ENCODE assay signal across 26 cellular contexts in the genomic region with DNA sequence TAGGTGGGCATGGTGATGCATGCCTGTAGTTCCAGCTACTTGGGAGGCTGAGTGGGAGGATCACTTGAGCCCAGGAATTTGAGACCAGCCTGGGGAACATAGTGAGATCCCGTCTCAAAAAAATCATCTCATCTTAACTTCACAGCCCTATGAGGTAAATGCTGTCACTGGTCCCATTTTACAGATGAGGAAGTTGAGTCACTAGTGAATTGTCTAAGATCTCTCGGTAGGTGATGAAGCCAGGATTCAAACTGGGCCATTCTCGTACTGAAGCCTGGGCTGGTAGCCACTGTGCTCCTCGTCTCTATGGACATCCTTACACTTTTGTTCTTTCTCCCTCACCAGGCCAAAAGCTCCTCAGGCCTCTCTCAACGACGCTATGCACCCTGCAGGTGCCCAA. TPM values are rescaled to one million over a fixed set of nuclear protein-coding genes. Genes with fewer than 3 reads are reported as not detected.
DNase-seq lines count a peak whose midpoint lies in the region; ATAC-seq, FAIRE-seq and TF ChIP-seq lines count a peak whose summit lies in the region.
"Had no signal": no experiment of that assay in that cellular context is flagged by ENCODE, and none has a peak within 500 bp of the region (broad histone marks: within the 10 kb centered on the region; RNA-seq: fewer than 3 reads in every experiment).

No MANE protein-coding gene starts in this region.

- H2BK120ac ChIP-seq in H1 (replicated peaks; ENCODE audit: low read depth, low read length): no peak overlapping the region

- H3K23me2 ChIP-seq in H1 (ENCODE audit: low read depth, low read length): peaks cover 2% of the 10 kb centered on the region; the same call in 1 of the 2 replicates

- H2BK20ac ChIP-seq in H1 (ENCODE audit: low read length): no peak overlapping the region

- POLR2A ChIA-PET in H1 (lab: Charles Lee; ENCODE audit: partially characterized antibody): interaction anchor here (1.0 kb wide), 1 partner anchor 18 kb away, joined by 4 read pairs; no protein-coding TSS in a partner anchor

- no peak overlapping the region for H3K14ac ChIP-seq in H1 (ENCODE audit: insufficient read length)

- H3K18ac ChIP-seq in H1 (ENCODE audit: extremely low read depth, low read length): no peak overlapping the region

- CTCF ChIA-PET in H1 (lab: Charles Lee; ENCODE audit: partially characterized antibody): interaction anchor here (0.7 to 20.0 kb wide), 29 partner anchors 8 to 1123 kb away, joined by 3 to 320 read pairs (median 4); no protein-coding TSS in a partner anchor

- no peak overlapping the region for H4K5ac ChIP-seq in H1 (ENCODE audit: insufficient read length, low read depth, low read length)

- H2AFZ ChIP-seq in GM23338: peak overlapping the region; percentile 92
- peak overlapping the region; percentile 1; the same call in 1 of the 2 replicates for H2AFZ ChIP-seq in H1 (ENCODE audit: low read length)
- peak overlapping the region; percentile 61 for H2AFZ ChIP-seq in parathyroid adenoma

- DNase-seq in GM23338 (ENCODE audit: low spot score): no peak
- DNase-seq in H1 (ENCODE audit: low read depth in 1 of 2, low spot score in 2 of 2): no peak
- DNase-seq in sigmoid colon: no peak
- DNase-seq in GM12892 (ENCODE audit: insufficient read length): no peak
- no peak for DNase-seq in NCI-H1694 (lab: John Stamatoyannopoulos, UW)
- DNase-seq: ACHN; activated naive CD4-positive, alpha-beta T cell treated with anti-CD3 and anti-CD28 coated beads, Interleukin-2, amount 50 U/mL, for 16 hours; body of pancreas; CD8-positive, alpha-beta T cell; Kasumi-1; naive thymus-derived CD8-positive, alpha-beta T cell; stimulated activated CD4-positive, alpha-beta T cell treated with anti-CD3 and anti-CD28 coated beads, Interleukin-2, amount 100 ng/mL, for 48 hours; stimulated activated naive CD8-positive, alpha-beta T cell treated with anti-CD3 and anti-CD28 coated beads, Interleukin-15, amount 100 ng/mL, for 72 hours; T1000; thyroid gland; uterus had no signal

- no peak overlapping the region for H2BK12ac ChIP-seq in H1 (ENCODE audit: low read depth, low read length)

- H3K27ac Mint-ChIP-seq in GM23338: no peak overlapping the region
- H3K27ac Mint-ChIP-seq: activated T-helper 2 cell treated with anti-CD3 and anti-CD28 coated beads, Interferon-gamma antibody, Interleukin-2, Interleukin-4, amounts not matched to agents 10 μg/mL and 5 μg/mL and 100 μg/mL, durations not matched to agents 14 hours and 24 hours and 36 hours; B cell; CD8-positive, alpha-beta T cell; naive thymus-derived CD8-positive, alpha-beta T cell; stimulated activated naive CD8-positive, alpha-beta T cell treated with anti-CD3 and anti-CD28 coated beads, Interleukin-15, amount 100 ng/mL, for 72 hours had no signal

- intact Hi-C loops in sigmoid colon (cut with DNase I): no loop called here

- no peaks in the 10 kb centered on the region for H3K36me3 Mint-ChIP-seq in GM23338 (ENCODE audit: low read depth)
- H3K36me3 Mint-ChIP-seq: CD8-positive, alpha-beta T cell had no signal

- peak overlapping the region; percentile 62 for H3K4me3 Mint-ChIP-seq in GM23338
- H3K4me3 Mint-ChIP-seq: B cell; CD8-positive, alpha-beta T cell; naive thymus-derived CD8-positive, alpha-beta T cell; stimulated activated naive CD8-positive, alpha-beta T cell treated with anti-CD3 and anti-CD28 coated beads, Interleukin-15, amount 100 ng/mL, for 72 hours had no signal

- no peak for TF ChIP-seq POLR2A in H1 (IDR thresholded peaks at IDR 0.05; ENCODE audit: control extremely low read depth in 1 of 2, low read depth in 2 of 2, low read length in 2 of 2)
- TF ChIP-seq POLR2A in sigmoid colon (IDR thresholded peaks at IDR 0.05): no peak
- TF ChIP-seq POLR2A in GM12892 (IDR thresholded peaks at IDR 0.05; ENCODE audit: low read depth, low read length): no peak

- H3K23ac ChIP-seq in H1 (ENCODE audit: insufficient read length): no peak overlapping the region

- no peak for TF ChIP-seq RAD21 in H1 (IDR thresholded peaks at IDR 0.05 in 1 of 2, conservative IDR thresholded peaks at IDR 0.05 in 1 of 2; ENCODE audit: low read depth in 2 of 2, low read length in 2 of 2)

- H3K9ac ChIP-seq in HUES64 (ENCODE audit: low read depth, low read length) (no peak overlapping the region), H1 (replicated peaks in 1 of 4; ENCODE audit: extremely low read depth in 1 of 4, low read depth in 3 of 4, low read length in 3 of 4) (no peak overlapping the region), parathyroid adenoma (no peak overlapping the region)

- H3K4me1 Mint-ChIP-seq in GM23338: peaks cover 8% of the 10 kb centered on the region; the same call in 2 of the 3 replicates

- no peak for ATAC-seq in GM23338
- ATAC-seq: body of pancreas; CD8-positive, alpha-beta T cell; naive thymus-derived CD8-positive, alpha-beta T cell; stimulated activated naive CD8-positive, alpha-beta T cell treated with anti-CD3 and anti-CD28 coated beads, Interleukin-15, amount 100 ng/mL, for 72 hours had no signal

- H3K9me2 ChIP-seq in GM23338 (ENCODE audit: insufficient read depth): no peaks in the 10 kb centered on the region

- peak overlapping the region; percentile 58 for H3K4me3 ChIP-seq in GM23338
- peak overlapping the region; percentile 40 for H3K4me3 ChIP-seq in HUES64 (ENCODE audit: low read length)
- H3K4me3 ChIP-seq in H1 (ENCODE audit: extremely low read depth in 1 of 4, insufficient read depth in 2 of 4, low read depth in 3 of 4, low read length in 4 of 4): peak overlapping the region in 1 of 4 experiments; percentile 48; a peak in 2 of 8 replicates
- H3K4me3 ChIP-seq in parathyroid adenoma (ENCODE audit: low read depth, low read length): no peak overlapping the region
- peak overlapping the region in 1 of 4 donors; percentile 10 for H3K4me3 ChIP-seq in sigmoid colon
- H3K4me3 ChIP-seq: body of pancreas, lung, thyroid gland, uterus had no signal

- H4K8ac ChIP-seq in H1 (ENCODE audit: extremely low read depth, insufficient read depth, low read length): no peak overlapping the region

- no peak overlapping the region for H3K56ac ChIP-seq in H1 (replicated peaks; ENCODE audit: insufficient read length, low read depth, low read length)

- peaks cover 18% of the 10 kb centered on the region for H3K27me3 Mint-ChIP-seq in GM23338 (ENCODE audit: insufficient read depth, low read depth, poor library complexity)
- H3K27me3 Mint-ChIP-seq: stimulated activated naive CD8-positive, alpha-beta T cell treated with anti-CD3 and anti-CD28 coated beads, Interleukin-15, amount 100 ng/mL, for 72 hours had no signal

- H3K4me1 ChIP-seq in GM23338 (ENCODE audit: insufficient read depth) (no peaks in the 10 kb centered on the region; the same call in 1 of the 2 replicates), HUES64 (ENCODE audit: insufficient read depth, low read length) (no peaks in the 10 kb centered on the region), H1 (replicated peaks in 1 of 4; ENCODE audit: control insufficient read depth in 3 of 4, insufficient read depth in 4 of 4, low read length in 3 of 4) (peaks cover 0 to 2% (median 0%) of the 10 kb centered on the region in 4 experiments; a peak in 1 of 7 replicates), parathyroid adenoma (no peaks in the 10 kb centered on the region), sigmoid colon (peaks cover 0 to 7% (median 2%) of the 10 kb centered on the region in 4 donors)
- H3K4me1 ChIP-seq: body of pancreas, thyroid gland, uterus had no signal

- H3K27ac ChIP-seq in GM23338 (ENCODE audit: low read depth) (no peak overlapping the region), HUES64 (ENCODE audit: low read depth, low read length) (no peak overlapping the region), H1 (ENCODE audit: low read depth, low read length) (no peak overlapping the region), parathyroid adenoma (no peak overlapping the region), sigmoid colon (no peak overlapping the region)
- H3K27ac ChIP-seq: body of pancreas, esophagus muscularis mucosa, thyroid gland, uterus had no signal

- H2AK5ac ChIP-seq in H1 (ENCODE audit: low read depth, low read length): no peak overlapping the region

- TF ChIP-seq CTCF in GM23338 (conservative IDR thresholded peaks at IDR 0.05; ENCODE audit: low read depth in 2 of 2) (no peak), H1 (IDR thresholded peaks at IDR 0.05; ENCODE audit: control extremely low read depth in 1 of 3, insufficient read depth in 1 of 3, low read depth in 1 of 3, low read length in 3 of 3) (no peak), parathyroid adenoma (IDR thresholded peaks at IDR 0.05) (no peak), sigmoid colon (IDR thresholded peaks at IDR 0.05) (no peak)

- no peak overlapping the region for H2BK5ac ChIP-seq in H1 (ENCODE audit: low read depth, low read length)

- no peak overlapping the region for H2BK15ac ChIP-seq in H1 (ENCODE audit: low read length)

- H3K79me1 ChIP-seq in H1 (ENCODE audit: low read depth, low read length): no peaks in the 10 kb centered on the region

- H3K4me2 ChIP-seq in GM23338 (peak overlapping the region; percentile 85), H1 (ENCODE audit: insufficient read depth in 1 of 2, low read depth in 2 of 2, low read length in 2 of 2) (peak overlapping the region; percentile 22 to 56; a peak in 3 of 4 replicates), parathyroid adenoma (ENCODE audit: low read length) (no peak overlapping the region)

- H3K9me3 ChIP-seq in HUES64 (ENCODE audit: insufficient read depth, low read depth, low read length) (no peaks in the 10 kb centered on the region), H1 (ENCODE audit: insufficient read depth in 2 of 2, low read depth in 1 of 2, low read length in 1 of 2) (no peaks in the 10 kb centered on the region), parathyroid adenoma (ENCODE audit: control insufficient read depth, low read length) (no peaks in the 10 kb centered on the region), sigmoid colon (no peaks in the 10 kb centered on the region)
- H3K9me3 ChIP-seq: body of pancreas, esophagus muscularis mucosa, thyroid gland, uterus had no signal

- H4K20me1 ChIP-seq in GM23338 (replicated peaks; ENCODE audit: insufficient read depth) (no peaks in the 10 kb centered on the region; the same call in 1 of the 2 replicates), H1 (replicated peaks in 1 of 2; ENCODE audit: control insufficient read depth in 1 of 2, insufficient read depth in 2 of 2, low read length in 2 of 2) (no peaks in the 10 kb centered on the region)

- peaks cover 20% of the 10 kb centered on the region for H3K27me3 ChIP-seq in GM23338 (ENCODE audit: insufficient read depth)
- peaks cover 57% of the 10 kb centered on the region for H3K27me3 ChIP-seq in HUES64 (ENCODE audit: insufficient read depth, low read length)
- H3K27me3 ChIP-seq in H1 (replicated peaks in 1 of 4; ENCODE audit: control insufficient read depth in 3 of 4, extremely low read depth in 1 of 4, insufficient read depth in 3 of 4, low read length in 3 of 4): peaks cover 6 to 25% (median 17%) of the 10 kb centered on the region in 4 experiments
- no peaks in the 10 kb centered on the region for H3K27me3 ChIP-seq in parathyroid adenoma (ENCODE audit: control insufficient read depth, insufficient read depth, low read length)
- peaks cover 0 to 43% (median 9%) of the 10 kb centered on the region in 3 donors for H3K27me3 ChIP-seq in sigmoid colon
- H3K27me3 ChIP-seq: body of pancreas, thyroid gland, uterus had no signal

- H3K4ac ChIP-seq in H1 (replicated peaks; ENCODE audit: insufficient read length, low read depth, low read length): no peak overlapping the region

- no peak overlapping the region for H4K91ac ChIP-seq in H1 (replicated peaks; ENCODE audit: insufficient read length, low read length)

- TF ChIP-seq EP300 in H1 (IDR thresholded peaks at IDR 0.05; ENCODE audit: borderline replicate concordance in 1 of 2, low read depth in 2 of 2, low read length in 2 of 2) (no peak), sigmoid colon (IDR thresholded peaks at IDR 0.05) (no peak)

- 35% methylated on average over 5 of the region's 6 CpGs for WGBS in HUES64
- WGBS in H1 (ENCODE audit: extremely low coverage in 1 of 2, insufficient coverage in 1 of 2, insufficient read length in 1 of 2, insufficient replicate concordance in 2 of 2, low coverage in 1 of 2, low lambda C conversion rate in 2 of 2, missing lambda C conversion rate in 1 of 2), 2 experiments: 51% methylated on average over 6 of the region's 6 CpGs; no CpG with 5 or more reads in 1 of the 2 experiments
- WGBS in sigmoid colon, 2 donors: 37 to 43% methylated on average over 6 of the region's 6 CpGs

- H3K79me2 ChIP-seq in GM23338 (replicated peaks; ENCODE audit: insufficient read depth): no peaks in the 10 kb centered on the region
- no peaks in the 10 kb centered on the region for H3K79me2 ChIP-seq in H1 (ENCODE audit: control insufficient read depth in 1 of 2, insufficient read depth in 2 of 2, low read length in 2 of 2)
- no peaks in the 10 kb centered on the region for H3K79me2 ChIP-seq in parathyroid adenoma

- no peaks in the 10 kb centered on the region for H3K9me3 Mint-ChIP-seq in GM23338
- H3K9me3 Mint-ChIP-seq: activated T-helper 2 cell treated with anti-CD3 and anti-CD28 coated beads, Interferon-gamma antibody, Interleukin-2, Interleukin-4, amounts not matched to agents 10 μg/mL and 5 μg/mL and 100 μg/mL, durations not matched to agents 14 hours and 24 hours and 36 hours; CD8-positive, alpha-beta T cell; naive thymus-derived CD8-positive, alpha-beta T cell; stimulated activated naive CD8-positive, alpha-beta T cell treated with anti-CD3 and anti-CD28 coated beads, Interleukin-15, amount 100 ng/mL, for 72 hours had no signal

- H3F3A ChIP-seq in GM23338 (replicated peaks; ENCODE audit: low read depth): no peaks in the 10 kb centered on the region; the same call in 1 of the 2 replicates

- H3K36me3 ChIP-seq in GM23338 (ENCODE audit: insufficient read depth): no peaks in the 10 kb centered on the region
- H3K36me3 ChIP-seq in HUES64 (ENCODE audit: insufficient read depth, low read length): no peaks in the 10 kb centered on the region
- H3K36me3 ChIP-seq in H1 (ENCODE audit: control insufficient read depth in 2 of 4, insufficient read depth in 4 of 4, low read length in 3 of 4): no peaks in the 10 kb centered on the region
- no peaks in the 10 kb centered on the region for H3K36me3 ChIP-seq in parathyroid adenoma (ENCODE audit: control insufficient read depth, insufficient read depth, low read length)
- H3K36me3 ChIP-seq in sigmoid colon: no peaks in the 10 kb centered on the region
- H3K36me3 ChIP-seq: esophagus muscularis mucosa, thyroid gland, uterus had no signal

- FAIRE-seq in H1 (lab: Jason Lieb, UNC) (no peak), GM12892 (lab: Jason Lieb, UNC) (no peak)
- FAIRE-seq: endometrium, HTR-8/SVneo, RCC 7860 had no signal

RNA-seq across cellular contexts. Expression of gene SLIT1, which starts 6.4 kb away (rescaled TPM):
- total RNA-seq in GM23338 (2014; rRNA removed; shearing (Covaris generic)): 1.7 and 2.0 TPM in 2 replicates
- polyA plus RNA-seq in GM23338 (2016; fragmentation: Nextera tagmentation; extraction: Ambion mirVana) (0.37 and 0.76 TPM in 2 replicates), H1 (2011; rRNA removed) (0.70 and 1.1 TPM in 2 replicates), sigmoid colon (under 1 TPM in 2 of 3 donors, not detected in 1; under 0.01 to 0.48 TPM)
- polyA plus RNA-seq in HUES64 (2013, experiment 1 of 2): 0.70 TPM
- 1.7 TPM for polyA plus RNA-seq in HUES64 (2013, experiment 2 of 2)
- total RNA-seq in H1 (2021; fragmentation: NEBNext Ultra II Directional; extraction: Animal tissue kit (Norgen Biotek cat#: 25700)): 0.88 and 1.2 TPM in 2 replicates
- polyA plus RNA-seq in H1 (2011; cell fraction: cytosol; rRNA removed): 0.79 TPM
- polyA plus RNA-seq in H1 (2011; cell fraction: nucleus; rRNA removed): 3.4 TPM
- polyA plus RNA-seq in H1 (2012, experiment 1 of 2): 0.50 to 0.74 TPM (median 0.57 TPM) in 4 replicates
- polyA plus RNA-seq in H1 (2012, experiment 2 of 2): 0.26 TPM
- 0.53 TPM for polyA plus RNA-seq in H1 (2013, experiment 1 of 2)
- 0.39 TPM for polyA plus RNA-seq in H1 (2013, experiment 2 of 2)
- 0.78 and 1.0 TPM in 2 replicates for polyA minus RNA-seq in H1 (2011; rRNA and poly(A)+ RNA removed)
- polyA minus RNA-seq in H1 (2011; cell fraction: cytosol; rRNA and poly(A)+ RNA removed): 0.44 TPM
- polyA minus RNA-seq in H1 (2011; cell fraction: nucleus; rRNA and poly(A)+ RNA removed): 2.9 TPM
- 1 to 10 TPM in 1 of 4 donors, under 1 TPM in 3; 0.33 to 1.4 (median 0.70) TPM for total RNA-seq in sigmoid colon
- polyA plus RNA-seq in GM12892 (2012; ENCODE audit: missing spikeins): 0.40 TPM
- total RNA-seq: dermis microvascular lymphatic vessel endothelial cell had no signal

Comparison
In these comparisons a context has a peak if more than half of its experiments do, and no peak if none do; other contexts are left out.
1. H2AFZ ChIP-seq: peak in every context shown above with its lines; median percentile 92 in GM23338; 61 in parathyroid adenoma; 1 in H1.